In genomic region chr1:201311356-201312011, GRCh38 we compare ENCODE assay signal across 12 cellular contexts. TPM values are rescaled to one million over a fixed set of nuclear protein-coding genes. Genes with fewer than 3 reads are reported as not detected.
A peak's percentile ranks its signal among the peaks of the same experiment; 100 is the strongest.
DNase-seq lines count a peak whose midpoint lies in the region; TF ChIP-seq lines count a peak whose summit lies in the region.
"Had no signal": no experiment of that assay in that cellular context is flagged by ENCODE, and none has a peak within 500 bp of the region (broad histone marks: within the 10 kb centered on the region; RNA-seq: fewer than 3 reads in every experiment).

No MANE protein-coding gene starts in this region.

- peaks cover 34% of the 10 kb centered on the region; the same call in 1 of the 2 replicates for H3F3A ChIP-seq in PC-9 (ENCODE audit: insufficient read depth, low read depth)

- H3K36me3 Mint-ChIP-seq in activated CD4-positive, alpha-beta T cell treated with anti-CD3 and anti-CD28 coated beads, Interleukin-2, amount 10 ng/mL, durations not matched to agents 7 days and 5 days (ENCODE audit: low read depth), result no peaks in the 10 kb centered on the region
- H3K36me3 Mint-ChIP-seq: natural killer cell had no signal

- H3K4me3 ChIP-seq in PC-9 (no peak overlapping the region), epithelial cell of esophagus (ENCODE audit: low read length) (no peak overlapping the region), suprapubic skin (no peak overlapping the region)

- TF ChIP-seq EP300 in suprapubic skin (IDR thresholded peaks at IDR 0.05), result no peak

- H3K27ac ChIP-seq in PC-9, result no peak overlapping the region
- H3K27ac ChIP-seq in suprapubic skin, result peak overlapping the region; percentile 89

- H4K20me1 ChIP-seq in PC-9 (ENCODE audit: insufficient read depth), result no peaks in the 10 kb centered on the region

- H3K4me1 ChIP-seq in PC-9 (replicated peaks; ENCODE audit: insufficient read depth) (peaks cover 52% of the 10 kb centered on the region), suprapubic skin (peaks cover 92% of the 10 kb centered on the region)

- H3K27ac Mint-ChIP-seq in activated CD4-positive, alpha-beta T cell treated with anti-CD3 and anti-CD28 coated beads, Interleukin-2, amount 10 ng/mL, durations not matched to agents 7 days and 5 days, result no peak overlapping the region
- H3K27ac Mint-ChIP-seq: dendritic cell treated with granulocyte-macrophage colony-stimulating factor and Interleukin-4, amounts not matched to agents 40 ng/mL and 50 ng/mL, for 4 days; natural killer cell had no signal

- no peaks in the 10 kb centered on the region for H3K9me3 Mint-ChIP-seq in activated CD4-positive, alpha-beta T cell treated with anti-CD3 and anti-CD28 coated beads, Interleukin-2, amount 10 ng/mL, durations not matched to agents 7 days and 5 days
- H3K9me3 Mint-ChIP-seq: dendritic cell treated with granulocyte-macrophage colony-stimulating factor and Interleukin-4, amounts not matched to agents 40 ng/mL and 50 ng/mL, for 4 days; natural killer cell had no signal

- H3K27me3 Mint-ChIP-seq in activated CD4-positive, alpha-beta T cell treated with anti-CD3 and anti-CD28 coated beads, Interleukin-2, amount 10 ng/mL, durations not matched to agents 7 days and 5 days, result peaks cover 23% of the 10 kb centered on the region

- H2AFZ ChIP-seq in PC-9, result no peak overlapping the region

- intact Hi-C loops in PC-9 (cut with micrococcal nuclease; ENCODE audit: unreplicated experiment), result loop anchor here (1.0 to 5.0 kb wide), 3 partner anchors 22 to 36 kb away; no protein-coding TSS in a partner anchor

- peak overlapping the region; percentile 4; the same call in 1 of the 2 replicates for H3K4me2 ChIP-seq in PC-9

- H3K36me3 ChIP-seq in PC-9 (ENCODE audit: low read depth) (no peaks in the 10 kb centered on the region), suprapubic skin (peaks cover 13% of the 10 kb centered on the region)

- no peaks in the 10 kb centered on the region for H3K4me1 Mint-ChIP-seq in activated CD4-positive, alpha-beta T cell treated with anti-CD3 and anti-CD28 coated beads, Interleukin-2, amount 10 ng/mL, durations not matched to agents 7 days and 5 days
- H3K4me1 Mint-ChIP-seq: natural killer cell had no signal

- H3K79me2 ChIP-seq in PC-9 (ENCODE audit: low read depth), result no peaks in the 10 kb centered on the region

- H3K4me3 Mint-ChIP-seq in activated CD4-positive, alpha-beta T cell treated with anti-CD3 and anti-CD28 coated beads, Interleukin-2, amount 10 ng/mL, durations not matched to agents 7 days and 5 days, result no peak overlapping the region
- H3K4me3 Mint-ChIP-seq: dendritic cell treated with granulocyte-macrophage colony-stimulating factor and Interleukin-4, amounts not matched to agents 40 ng/mL and 50 ng/mL, for 4 days; natural killer cell had no signal

- H3K9me2 ChIP-seq in PC-9 (ENCODE audit: insufficient read depth), result no peaks in the 10 kb centered on the region

- POLR2A ChIA-PET in activated CD4-positive, alpha-beta T cell treated with anti-CD3 and anti-CD28 coated beads, Interleukin-2, amount 10 ng/mL, durations not matched to agents 7 days and 5 days (lab: Charles Lee), result no interaction called here
- POLR2A ChIA-PET in PC-9 (lab: Charles Lee; ENCODE audit: unreplicated experiment), result interaction anchor here (0.5 to 0.6 kb wide), 3 partner anchors 51 to 334 kb away, joined by 3 to 11 read pairs (median 6); no protein-coding TSS in a partner anchor

- BruUV-seq in PC-9 (replicated peaks; lab: Mats Ljungman, UMichigan), result no TSS peak

- H3K27me3 ChIP-seq in PC-9 (ENCODE audit: insufficient read depth, low read depth) (no peaks in the 10 kb centered on the region), suprapubic skin (no peaks in the 10 kb centered on the region)

- no peaks in the 10 kb centered on the region for H3K9me3 ChIP-seq in PC-9 (ENCODE audit: insufficient read depth, low read depth)
- H3K9me3 ChIP-seq in suprapubic skin, result no peaks in the 10 kb centered on the region

- peak; percentile 9 to 10 for DNase-seq in activated CD4-positive, alpha-beta T cell treated with anti-CD3 and anti-CD28 coated beads, Interleukin-2, amount 50 U/mL, for 48 hours
- no peak for DNase-seq in activated CD4-positive, alpha-beta T cell treated with anti-CD3 and anti-CD28 coated beads, Interleukin-2, amount 10 ng/mL, durations not matched to agents 7 days and 5 days
- no peak for DNase-seq in PC-9
- peak; percentile 98 for DNase-seq in epithelial cell of esophagus (ENCODE audit: low read depth)
- no peak for DNase-seq in suprapubic skin (ENCODE audit: low spot score in 2 of 2)
- DNase-seq in ecto neural progenitor cell (ENCODE audit: low spot score), result no peak
- no peak for DNase-seq in mucosa of gallbladder (ENCODE audit: low spot score)
- no peak for DNase-seq in amniotic stem cell (lab: John Stamatoyannopoulos, UW)
- DNase-seq: kidney, natural killer cell, RPMI8226 had no signal

- WGBS in suprapubic skin, result 27% methylated on average over 8 of the region's 8 CpGs

- TF ChIP-seq CTCF in PC-9 (conservative IDR thresholded peaks at IDR 0.05), result no peak
- TF ChIP-seq CTCF in epithelial cell of esophagus (IDR thresholded peaks at IDR 0.05; ENCODE audit: insufficient read depth, low read depth, low read length, missing control alignments), result no peak
- TF ChIP-seq CTCF in suprapubic skin (IDR thresholded peaks at IDR 0.05), result no peak

- CTCF ChIA-PET in activated CD4-positive, alpha-beta T cell treated with anti-CD3 and anti-CD28 coated beads, Interleukin-2, amount 10 ng/mL, durations not matched to agents 7 days and 5 days (lab: Charles Lee), result interaction anchor here (1.4 to 1.5 kb wide), 2 partner anchors 8 to 21 kb away, joined by 4 read pairs; no protein-coding TSS in a partner anchor
- CTCF ChIA-PET in PC-9 (lab: Charles Lee), result interaction anchor here (0.6 to 0.9 kb wide), 2 partner anchors 47 to 122 kb away, joined by 3 read pairs; no protein-coding TSS in a partner anchor

- no peak for TF ChIP-seq POLR2A in suprapubic skin (IDR thresholded peaks at IDR 0.05)

RNA-seq across cellular contexts. Expression of gene PKP1, which starts 28.2 kb away (rescaled TPM):
- not detected for total RNA-seq in activated CD4-positive, alpha-beta T cell treated with anti-CD3 and anti-CD28 coated beads, Interleukin-2, amount 10 ng/mL, durations not matched to agents 7 days and 5 days
- total RNA-seq in PC-9 (2021), result 0.94 and 1.1 TPM in 2 replicates
- total RNA-seq in suprapubic skin, result 1,000 to 10,000 TPM in 3 of 4 donors, 100 to 1,000 TPM in 1; 888 to 1,187 (median 1,096) TPM
- total RNA-seq in mucosa of gallbladder, result 0.09 TPM
- total RNA-seq: natural killer cell had no signal

Comparison
In these comparisons a context has a peak if more than half of its experiments do, and no peak if none do; other contexts are left out.
1. DNase-seq: peak in activated CD4-positive, alpha-beta T cell treated with anti-CD3 and anti-CD28 coated beads, Interleukin-2, amount 50 U/mL, for 48 hours (2 of 2) and epithelial cell of esophagus (single experiment); none in activated CD4-positive, alpha-beta T cell treated with anti-CD3 and anti-CD28 coated beads, Interleukin-2, amount 10 ng/mL, durations not matched to agents 7 days and 5 days (single experiment), PC-9 (0 of 2), suprapubic skin (0 of 2), ecto neural progenitor cell (single experiment), mucosa of gallbladder (single experiment) and amniotic stem cell (single experiment).
2. RNA of gene PKP1, which starts 28.2 kb away (total RNA-seq): 888 to 1,187 TPM in suprapubic skin; 0.94 to 1.1 TPM in PC-9, 0.09 TPM in mucosa of gallbladder (single experiment) and not detected in activated CD4-positive, alpha-beta T cell treated with anti-CD3 and anti-CD28 coated beads, Interleukin-2, amount 10 ng/mL, durations not matched to agents 7 days and 5 days; every median in the first group is over 100 times any median in the second.